Comparison of ENCODE assay signal across 36 cellular contexts in the genomic region with DNA sequence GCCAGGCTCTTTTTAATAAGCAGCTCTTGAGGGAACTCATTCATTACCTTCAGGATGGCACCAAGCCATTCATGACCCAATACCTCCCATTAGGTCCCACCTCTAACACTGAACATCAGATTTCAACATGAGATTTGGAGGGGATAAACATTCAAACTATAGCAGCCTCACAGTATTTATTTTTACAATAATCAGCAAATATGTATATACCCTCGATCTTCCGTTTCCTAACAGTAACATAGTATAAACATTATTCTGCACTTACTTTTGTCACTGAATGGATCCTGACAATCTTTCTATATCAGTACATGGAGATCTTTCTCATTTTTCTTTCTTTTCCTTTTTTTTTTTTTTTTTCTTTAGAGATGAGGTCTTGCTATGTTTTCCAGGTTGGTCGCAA. TPM values are rescaled to one million over a fixed set of nuclear protein-coding genes. Genes with fewer than 3 reads are reported as not detected.
"Had no signal": no experiment of that assay in that cellular context is flagged by ENCODE, and none has a peak within 500 bp of the region (broad histone marks: within the 10 kb centered on the region; RNA-seq: fewer than 3 reads in every experiment).

No MANE protein-coding gene starts in this region.

- H3K27ac Mint-ChIP-seq: dendritic cell treated with granulocyte-macrophage colony-stimulating factor and Interleukin-4, amounts not matched to agents 40 ng/mL and 50 ng/mL, for 4 days; effector memory CD8-positive, alpha-beta T cell; endodermal cell; immature natural killer cell; mesothelial cell of epicardium; naive B cell had no signal

- H3K36me3 Mint-ChIP-seq: immature natural killer cell, mesothelial cell of epicardium, naive B cell had no signal

- H3K9me3 ChIP-seq: colonic mucosa, esophagus squamous epithelium, gastrocnemius medialis, heart right ventricle, lower lobe of right lung, mucosa of descending colon had no signal

- H3K9me3 Mint-ChIP-seq: dendritic cell treated with granulocyte-macrophage colony-stimulating factor and Interleukin-4, amounts not matched to agents 40 ng/mL and 50 ng/mL, for 4 days; effector memory CD8-positive, alpha-beta T cell; endodermal cell; immature natural killer cell; mesothelial cell of epicardium; naive B cell had no signal

- H3K27me3 ChIP-seq: colonic mucosa, gastrocnemius medialis had no signal

- H3K27ac ChIP-seq: colonic mucosa, epithelial cell of prostate, esophagus squamous epithelium, gastrocnemius medialis, heart right ventricle had no signal

- H3K4me3 ChIP-seq: colonic mucosa, esophagus squamous epithelium, gastrocnemius medialis, heart right ventricle, lower lobe of right lung, mucosa of descending colon had no signal

- H3K4me1 ChIP-seq: colonic mucosa, gastrocnemius medialis, lower lobe of right lung had no signal

- H3K4me1 Mint-ChIP-seq: immature natural killer cell had no signal

- H3K36me3 ChIP-seq: colonic mucosa, esophagus squamous epithelium, gastrocnemius medialis, heart right ventricle, lower lobe of right lung had no signal

- FAIRE-seq: endometrium, kidney had no signal

- H3K4me3 Mint-ChIP-seq: dendritic cell treated with granulocyte-macrophage colony-stimulating factor and Interleukin-4, amounts not matched to agents 40 ng/mL and 50 ng/mL, for 4 days; effector memory CD8-positive, alpha-beta T cell; endodermal cell; immature natural killer cell; mesothelial cell of epicardium; naive B cell had no signal

- ATAC-seq: effector memory CD8-positive, alpha-beta T cell; esophagus mucosa; gastrocnemius medialis; heart right ventricle; left colon; left lobe of liver; left ventricle myocardium superior; lower lobe of right lung; mucosa of descending colon had no signal

- DNase-seq: colonic mucosa; cortex of kidney; effector CD8-positive, alpha-beta T cell; effector memory CD8-positive, alpha-beta T cell; endodermal cell; erythroblast; esophagus squamous epithelium; foreskin fibroblast; foreskin melanocyte; gastrocnemius medialis; glutamatergic neuron; head of caudate nucleus; heart right ventricle; hypothalamus; immature natural killer cell; islet precursor cell; kidney; kidney glomerular epithelial cell; left colon; left ventricle myocardium superior; lower lobe of right lung; mesenchymal stem cell; mucosa of descending colon; naive B cell had no signal

RNA-seq across cellular contexts. Expression of gene CATSPER4, which starts 5.4 kb away (rescaled TPM):
- total RNA-seq: colonic mucosa, dermis microvascular lymphatic vessel endothelial cell, esophagus mucosa, esophagus squamous epithelium, gastrocnemius medialis, glomerular endothelial cell, heart right ventricle, kidney, left colon, left lobe of liver, left ventricle myocardium superior, lower leg skin, lower lobe of right lung, lung microvascular endothelial cell, mesenteric fat pad, mucosa of descending colon, myocyte had no signal
- polyA plus RNA-seq: heart right ventricle, immature natural killer cell had no signal

RNA-seq across cellular contexts. Expression of gene CNKSR1, which starts 18.5 kb away (rescaled TPM):
- total RNA-seq: dermis microvascular lymphatic vessel endothelial cell, glomerular endothelial cell, lung microvascular endothelial cell had no signal
- polyA plus RNA-seq: immature natural killer cell had no signal

RNA-seq across cellular contexts. Expression of gene ZNF593OS, which starts 24.2 kb away (rescaled TPM):
- total RNA-seq: colonic mucosa, dermis microvascular lymphatic vessel endothelial cell, endodermal cell, esophagus squamous epithelium, glomerular endothelial cell, heart right ventricle, kidney, left colon, left lobe of liver, left ventricle myocardium superior, lower leg skin, lower lobe of right lung, lung microvascular endothelial cell, mesenteric fat pad, mesothelial cell of epicardium, mucosa of descending colon, myocyte had no signal

RNA-seq across cellular contexts. Expression of gene C1orf232, which starts 27.0 kb away (rescaled TPM):
- total RNA-seq: colonic mucosa, dermis microvascular lymphatic vessel endothelial cell, endodermal cell, esophagus mucosa, esophagus squamous epithelium, gastrocnemius medialis, glomerular endothelial cell, heart right ventricle, kidney, left colon, left lobe of liver, left ventricle myocardium superior, lower leg skin, lower lobe of right lung, lung microvascular endothelial cell, mesenteric fat pad, mesothelial cell of epicardium, mucosa of descending colon, myocyte had no signal
- polyA plus RNA-seq: heart right ventricle, immature natural killer cell had no signal
